Comparison of ENCODE assay signal across 14 cellular contexts in the genomic region with DNA sequence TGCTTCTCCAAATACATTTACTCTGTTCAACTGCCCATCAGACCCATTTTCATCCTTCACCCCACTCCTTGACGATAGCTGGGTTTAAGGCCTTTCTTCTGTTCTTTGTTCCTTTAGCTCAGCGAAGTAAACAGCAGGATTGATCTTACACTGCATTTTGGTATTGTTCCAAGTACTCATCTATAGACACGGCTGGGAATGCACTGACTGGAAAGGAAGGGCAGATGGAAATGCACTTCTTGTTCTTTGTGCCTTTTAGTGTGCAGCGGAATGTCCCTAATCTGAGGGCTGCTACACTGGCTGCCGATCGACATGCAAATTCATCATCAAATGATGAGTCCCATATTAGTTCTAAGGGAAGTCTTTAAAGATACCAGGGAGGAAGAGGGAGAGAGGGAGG.
DNase-seq lines count a peak whose midpoint lies in the region; ATAC-seq lines count a peak whose summit lies in the region.
"Had no signal": no experiment of that assay in that cellular context is flagged by ENCODE, and none has a peak within 500 bp of the region (broad histone marks: within the 10 kb centered on the region; RNA-seq: fewer than 3 reads in every experiment).

No MANE protein-coding gene starts in this region.

- H3K27me3 ChIP-seq in H7 (ENCODE audit: control insufficient read depth, insufficient read depth, low read length) = no peaks in the 10 kb centered on the region
- H3K27me3 ChIP-seq: Peyer's patch had no signal

- H3K4me3 ChIP-seq in H7 (ENCODE audit: insufficient read depth, low read depth, low read length) = no peak overlapping the region
- H3K4me3 ChIP-seq: Peyer's patch, SJSA1 had no signal

- DNase-seq in NCI-H1105 treated with DMSO at 0.1 percent for 48 hours (lab: John Stamatoyannopoulos, UW) = peak; percentile 14
- no peak for DNase-seq in NCI-H1105 (lab: John Stamatoyannopoulos, UW)
- DNase-seq in NCI-H345 (lab: John Stamatoyannopoulos, UW) = peak; percentile 23
- DNase-seq in medulla oblongata (ENCODE audit: extremely low spot score) = peak; percentile 3
- peak; percentile 56 for DNase-seq in retina
- DNase-seq in H7 = no peak
- no peak for DNase-seq in AG08395 (ENCODE audit: low spot score)
- DNase-seq: MV-4-11; NCI-H1436; NCI-H2081 treated with DMSO at 0.1 percent for 48 hours; NK-92 treated with Interleukin-12 subunit alpha and Interleukin-12 subunit beta, amount 100 ng/mL, for 24 hours; Peyer's patch had no signal

- H3K36me3 ChIP-seq in H7 (replicated peaks; ENCODE audit: control insufficient read depth, insufficient read depth, low read length) = no peaks in the 10 kb centered on the region
- H3K36me3 ChIP-seq: Peyer's patch, SJSA1 had no signal

- no peak for ATAC-seq in GM21367 (IDR thresholded peaks at IDR 0.05; ENCODE audit: unreplicated experiment)

Comparison
In these comparisons a context has a peak if more than half of its experiments do, and no peak if none do; other contexts are left out.
1. DNase-seq: peak in NCI-H1105 treated with DMSO at 0.1 percent for 48 hours (single experiment), NCI-H345 (single experiment), medulla oblongata (single experiment) and retina (single experiment); none in NCI-H1105 (single experiment), H7 (single experiment) and AG08395 (single experiment).